ENCODE assay signal across 9 cellular contexts in the genomic region with DNA sequence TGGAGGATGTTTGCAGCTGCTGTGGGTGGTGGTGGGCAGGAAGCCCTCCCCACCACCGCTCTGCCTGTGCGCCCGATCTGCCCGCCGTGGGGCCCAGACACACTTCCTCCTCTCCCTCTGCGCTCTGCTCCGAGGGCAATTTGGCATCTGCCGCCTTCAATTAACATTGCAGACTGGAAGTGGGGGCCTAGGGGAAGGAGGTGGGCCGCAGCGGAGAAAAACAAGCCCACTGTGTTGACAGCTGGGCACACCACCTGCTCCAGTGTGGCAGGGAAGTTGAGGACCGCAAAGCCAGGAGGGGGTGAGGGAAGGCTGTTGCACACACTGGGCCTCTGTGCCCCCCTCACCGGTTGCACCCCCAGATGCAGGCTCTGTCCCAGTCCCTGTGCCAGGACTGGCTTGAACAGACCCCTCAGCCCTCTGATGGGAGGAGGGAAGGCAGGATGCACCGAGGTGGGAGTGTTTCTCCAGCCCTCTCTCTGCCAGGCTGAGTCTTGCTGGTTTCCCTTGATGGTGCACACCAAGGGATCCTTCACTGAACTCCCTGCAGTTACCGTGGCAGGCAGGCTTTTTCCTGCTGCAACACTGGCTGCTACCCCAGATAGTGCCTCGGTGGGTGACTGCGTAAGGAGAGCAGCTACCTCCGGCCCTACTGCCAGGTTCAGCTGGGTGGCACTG.
DNase-seq lines count a peak whose midpoint lies in the region; ATAC-seq and TF ChIP-seq lines count a peak whose summit lies in the region.
"Had no signal": no experiment of that assay in that cellular context is flagged by ENCODE, and none has a peak within 500 bp of the region (broad histone marks: within the 10 kb centered on the region; RNA-seq: fewer than 3 reads in every experiment).

No MANE protein-coding gene starts in this region.

- peaks cover 8% of the 10 kb centered on the region for H3K36me3 Mint-ChIP-seq in effector memory CD8-positive, alpha-beta T cell (ENCODE audit: insufficient read depth)

- peak; percentile 97 for ATAC-seq in effector memory CD8-positive, alpha-beta T cell (replicated peaks)
- ATAC-seq in stimulated activated naive CD8-positive, alpha-beta T cell treated with anti-CD3 and anti-CD28 coated beads, Interleukin-15, Interleukin-2, amounts not matched to agents 100 U/mL and 50 U/mL, for 24 hours = peak; percentile 25
- no peak for ATAC-seq in HG02763 (IDR thresholded peaks at IDR 0.05; ENCODE audit: unreplicated experiment)
- ATAC-seq: A549 had no signal

- TF ChIP-seq POLR2A in esophagus squamous epithelium (IDR thresholded peaks at IDR 0.05) = no peak

- H3K9me3 Mint-ChIP-seq in effector memory CD8-positive, alpha-beta T cell = no peaks in the 10 kb centered on the region

- H3K9me3 ChIP-seq in esophagus squamous epithelium = no peaks in the 10 kb centered on the region
- H3K9me3 ChIP-seq: A549 had no signal

- no peaks in the 10 kb centered on the region for H3K27me3 Mint-ChIP-seq in effector memory CD8-positive, alpha-beta T cell

- no peak for TF ChIP-seq CTCF in esophagus squamous epithelium (IDR thresholded peaks at IDR 0.05)

- intact Hi-C loops in esophagus squamous epithelium (cut with DNase I) = no loop called here

- H3K27ac ChIP-seq in esophagus squamous epithelium = peak overlapping the region in 2 of 4 donors; percentile 10 to 21
- H3K27ac ChIP-seq: A549 had no signal

- H3K27me3 ChIP-seq in esophagus squamous epithelium = peaks cover 0 to 14% (median 0%) of the 10 kb centered on the region in 4 donors

- H3K36me3 ChIP-seq in esophagus squamous epithelium = no peaks in the 10 kb centered on the region

- H3K4me1 ChIP-seq in esophagus squamous epithelium = peaks cover 0 to 13% (median 0%) of the 10 kb centered on the region in 3 donors

- DNase-seq in NCI-H2227 (lab: John Stamatoyannopoulos, UW; ENCODE audit: unreplicated experiment) (peak; percentile 64), NCI-H2227 treated with DMSO at 0.1 percent for 48 hours (lab: John Stamatoyannopoulos, UW) (no peak), UCSD-AML1 (lab: John Stamatoyannopoulos, UW; ENCODE audit: unreplicated experiment) (peak; percentile 88), esophagus squamous epithelium (lab: John Stamatoyannopoulos, UW) (no peak), cerebellar cortex (ENCODE audit: low spot score) (no peak)
- DNase-seq in effector memory CD8-positive, alpha-beta T cell = peak; percentile 53 to 54 (median 54)
- DNase-seq in stimulated activated naive CD8-positive, alpha-beta T cell treated with anti-CD3 and anti-CD28 coated beads, Interleukin-15, Interleukin-2, amounts not matched to agents 100 U/mL and 50 U/mL, for 24 hours = peak; percentile 46

- WGBS in esophagus squamous epithelium, 2 donors = 56 to 69% methylated on average over 9 to 11 of the region's 17 CpGs

- H3K4me3 Mint-ChIP-seq in effector memory CD8-positive, alpha-beta T cell = peak overlapping the region; percentile 69 to 71

- peaks cover 46 to 51% of the 10 kb centered on the region in 2 donors for H3K4me1 Mint-ChIP-seq in effector memory CD8-positive, alpha-beta T cell (ENCODE audit: low read depth in 2 of 2)

- peak overlapping the region; percentile 70 to 77 for H3K27ac Mint-ChIP-seq in effector memory CD8-positive, alpha-beta T cell

- no peak overlapping the region for H3K4me3 ChIP-seq in esophagus squamous epithelium
- H3K4me3 ChIP-seq: A549 had no signal

Comparison
In these comparisons a context has a peak if more than half of its experiments do, and no peak if none do; other contexts are left out.
1. DNase-seq: peak in NCI-H2227 (single experiment), UCSD-AML1 (single experiment), effector memory CD8-positive, alpha-beta T cell (3 of 3) and stimulated activated naive CD8-positive, alpha-beta T cell treated with anti-CD3 and anti-CD28 coated beads, Interleukin-15, Interleukin-2, amounts not matched to agents 100 U/mL and 50 U/mL, for 24 hours (single experiment); none in NCI-H2227 treated with DMSO at 0.1 percent for 48 hours (single experiment), esophagus squamous epithelium (single experiment) and cerebellar cortex (single experiment).